36 cellular contexts compared by ENCODE assay signal in the genomic region with DNA sequence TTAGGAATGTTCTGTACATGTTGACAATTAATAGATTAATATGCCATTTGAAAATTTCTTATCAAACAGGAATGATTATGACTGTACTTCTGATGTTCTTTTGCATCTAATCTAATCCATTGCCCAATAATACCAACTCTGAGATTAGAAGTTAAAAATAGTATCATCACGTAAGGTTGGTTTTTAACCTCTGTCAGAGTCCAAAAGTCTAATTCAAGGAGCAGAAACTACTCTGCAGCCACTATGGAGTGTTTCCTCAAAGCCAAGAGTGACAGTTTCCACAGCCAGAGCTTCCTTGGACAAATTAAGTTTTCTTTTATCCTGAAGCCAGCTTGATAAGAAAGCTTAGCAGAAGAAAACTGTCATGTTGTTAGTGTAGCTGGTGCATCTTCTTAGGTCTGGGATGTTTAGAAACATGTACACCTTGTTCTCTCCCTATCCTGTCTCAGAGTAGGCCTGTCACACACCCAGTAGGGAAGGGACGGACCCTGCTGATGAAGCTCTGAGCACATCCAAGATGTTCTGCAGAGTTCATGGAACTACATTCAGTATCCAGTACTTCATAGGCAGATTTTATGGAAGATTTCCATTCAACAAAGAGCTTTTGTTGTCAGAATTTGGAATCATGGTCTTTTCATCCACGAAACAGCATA.
"Had no signal": no experiment of that assay in that cellular context is flagged by ENCODE, and none has a peak within 500 bp of the region (broad histone marks: within the 10 kb centered on the region; RNA-seq: fewer than 3 reads in every experiment).

No MANE protein-coding gene starts in this region.

- H3K4me3 ChIP-seq: esophagus squamous epithelium had no signal

- H3K27ac ChIP-seq: brain microvascular endothelial cell, epithelial cell of prostate, esophagus squamous epithelium, WERI-Rb-1 had no signal

- H3K4me1 ChIP-seq: esophagus squamous epithelium had no signal

- H3K27me3 Mint-ChIP-seq: activated B cell treated with CpG ODN at 0.5 μM for 24 hours; activated CD4-positive, alpha-beta memory T cell treated with anti-CD3 and anti-CD28 coated beads for 36 hours; activated CD4-positive, alpha-beta T cell treated with anti-CD3 and anti-CD28 coated beads for 36 hours; activated CD4-positive, alpha-beta T cell treated with anti-CD3 and anti-CD28 coated beads, Interleukin-2, amount 10 ng/mL, durations not matched to agents 24 days and 14 days; activated CD8-positive, alpha-beta memory T cell treated with anti-CD3 and anti-CD28 coated beads, Interleukin-2, amount 10 ng/mL, durations not matched to agents 7 days and 5 days; activated naive CD4-positive, alpha-beta T cell treated with anti-CD3 and anti-CD28 coated beads, Interleukin-2, amount 50 U/mL, for 24 hours; central memory CD8-positive, alpha-beta T cell; T-cell had no signal

- H3K4me3 Mint-ChIP-seq: activated B cell treated with CpG ODN at 0.5 μM for 24 hours; activated CD4-positive, alpha-beta memory T cell treated with anti-CD3 and anti-CD28 coated beads for 36 hours; activated CD4-positive, alpha-beta T cell treated with anti-CD3 and anti-CD28 coated beads for 36 hours; activated CD4-positive, alpha-beta T cell treated with anti-CD3 and anti-CD28 coated beads, Interleukin-2, amount 10 ng/mL, durations not matched to agents 24 days and 14 days; activated CD8-positive, alpha-beta memory T cell treated with anti-CD3 and anti-CD28 coated beads, Interleukin-2, amount 10 ng/mL, durations not matched to agents 7 days and 5 days; activated CD8-positive, alpha-beta T cell treated with anti-CD3 and anti-CD28 coated beads, Interleukin-2, amount 10 ng/mL, durations not matched to agents 7 days and 5 days; activated naive CD4-positive, alpha-beta T cell treated with anti-CD3 and anti-CD28 coated beads for 36 hours; activated naive CD4-positive, alpha-beta T cell treated with anti-CD3 and anti-CD28 coated beads, Interleukin-2, amount 50 U/mL, for 24 hours; activated T-helper 1 cell treated with anti-CD3 and anti-CD28 coated beads, Interleukin-12 subunit alpha, Interleukin-12 subunit beta, Interleukin-2, Interleukin-4 antibody, amounts not matched to agents 30 ng/mL and 10 ng/mL and 1 ng/mL, durations not matched to agents 14 hours and 24 hours and 36 hours; central memory CD8-positive, alpha-beta T cell; T-cell; T-helper 1 cell treated with Interleukin-12 subunit alpha and Interleukin-12 subunit beta and Interleukin-4 antibody, amounts not matched to agents 30 μg/mL and 1 μg/mL, for 36 hours; T-helper 2 cell treated with Interferon-gamma antibody and Interleukin-4, amounts not matched to agents 5 μg/mL and 100 μg/mL, for 36 hours had no signal

- H3K4me1 Mint-ChIP-seq: activated B cell treated with CpG ODN at 0.5 μM for 24 hours; activated CD4-positive, alpha-beta T cell treated with anti-CD3 and anti-CD28 coated beads for 36 hours; activated CD4-positive, alpha-beta T cell treated with anti-CD3 and anti-CD28 coated beads, Interleukin-2, amount 10 ng/mL, durations not matched to agents 24 days and 14 days; activated CD8-positive, alpha-beta memory T cell treated with anti-CD3 and anti-CD28 coated beads, Interleukin-2, amount 10 ng/mL, durations not matched to agents 7 days and 5 days; activated naive CD4-positive, alpha-beta T cell treated with anti-CD3 and anti-CD28 coated beads, Interleukin-2, amount 50 U/mL, for 24 hours; central memory CD8-positive, alpha-beta T cell; T-cell had no signal

- H3K36me3 ChIP-seq: brain microvascular endothelial cell, esophagus squamous epithelium, WERI-Rb-1 had no signal

- DNase-seq: activated B cell treated with CpG ODN at 0.5 μM for 24 hours; activated CD4-positive, alpha-beta memory T cell treated with anti-CD3 and anti-CD28 coated beads for 36 hours; activated CD4-positive, alpha-beta T cell treated with anti-CD3 and anti-CD28 coated beads for 36 hours; activated CD4-positive, alpha-beta T cell treated with anti-CD3 and anti-CD28 coated beads, Interleukin-2, amount 10 ng/mL, durations not matched to agents 24 days and 14 days; activated CD4-positive, CD25-positive, alpha-beta regulatory T cell treated with anti-CD3 and anti-CD28 coated beads, Interleukin-2, amount 50 U/mL, for 72 hours; activated CD8-positive, alpha-beta memory T cell treated with anti-CD3 and anti-CD28 coated beads, Interleukin-2, amount 10 ng/mL, durations not matched to agents 7 days and 5 days; activated CD8-positive, alpha-beta memory T cell treated with anti-CD3 and anti-CD28 coated beads, Interleukin-2, amount 50 U/mL, for 4 hours; activated CD8-positive, alpha-beta T cell treated with anti-CD3 and anti-CD28 coated beads, Interleukin-2, amount 10 ng/mL, durations not matched to agents 7 days and 5 days; activated effector memory CD4-positive, alpha-beta T cell treated with anti-CD3 and anti-CD28 coated beads, Interleukin-2, amount 50 U/mL, for 16 hours; activated naive CD4-positive, alpha-beta T cell treated with anti-CD3 and anti-CD28 coated beads for 36 hours; activated T-cell treated with anti-CD3 and anti-CD28 coated beads, Interleukin-2, amount 50 U/mL, for 1 hour; activated T-cell treated with anti-CD3 and anti-CD28 coated beads, Interleukin-2, amount 50 U/mL, for 48 hours; amniotic stem cell; anterior cingulate cortex; brain microvascular endothelial cell; cortex of kidney; dermis blood vessel endothelial cell; effector CD8-positive, alpha-beta T cell; esophagus squamous epithelium; head of caudate nucleus; SW 1271; T-cell; T1000; WERI-Rb-1 had no signal

- ATAC-seq: activated CD4-positive, alpha-beta T cell treated with anti-CD3 and anti-CD28 coated beads for 36 hours; activated CD8-positive, alpha-beta memory T cell treated with anti-CD3 and anti-CD28 coated beads, Interleukin-2, amount 10 ng/mL, durations not matched to agents 7 days and 5 days; activated CD8-positive, alpha-beta T cell treated with anti-CD3 and anti-CD28 coated beads, Interleukin-2, amount 10 ng/mL, durations not matched to agents 7 days and 5 days; T-cell had no signal

- H3K27me3 ChIP-seq: brain microvascular endothelial cell, esophagus squamous epithelium had no signal

- FAIRE-seq: astrocyte, bronchial epithelial cell, endometrium, endothelial cell of umbilical vein, frontal cortex had no signal

- H3K9me3 Mint-ChIP-seq: central memory CD8-positive, alpha-beta T cell had no signal

- H3K27ac Mint-ChIP-seq: activated B cell treated with CpG ODN at 0.5 μM for 24 hours; activated CD4-positive, alpha-beta memory T cell treated with anti-CD3 and anti-CD28 coated beads for 36 hours; activated CD4-positive, alpha-beta T cell treated with anti-CD3 and anti-CD28 coated beads for 36 hours; activated CD4-positive, alpha-beta T cell treated with anti-CD3 and anti-CD28 coated beads, Interleukin-2, amount 10 ng/mL, durations not matched to agents 24 days and 14 days; activated CD8-positive, alpha-beta memory T cell treated with anti-CD3 and anti-CD28 coated beads, Interleukin-2, amount 10 ng/mL, durations not matched to agents 7 days and 5 days; activated CD8-positive, alpha-beta T cell treated with anti-CD3 and anti-CD28 coated beads, Interleukin-2, amount 10 ng/mL, durations not matched to agents 7 days and 5 days; activated naive CD4-positive, alpha-beta T cell treated with anti-CD3 and anti-CD28 coated beads for 36 hours; activated naive CD4-positive, alpha-beta T cell treated with anti-CD3 and anti-CD28 coated beads, Interleukin-2, amount 50 U/mL, for 24 hours; activated T-helper 1 cell treated with anti-CD3 and anti-CD28 coated beads, Interleukin-12 subunit alpha, Interleukin-12 subunit beta, Interleukin-2, Interleukin-4 antibody, amounts not matched to agents 30 ng/mL and 10 ng/mL and 1 ng/mL, durations not matched to agents 14 hours and 24 hours and 36 hours; activated T-helper 2 cell treated with anti-CD3 and anti-CD28 coated beads, Interferon-gamma antibody, Interleukin-2, Interleukin-4, amounts not matched to agents 10 μg/mL and 5 μg/mL and 100 μg/mL, durations not matched to agents 14 hours and 24 hours and 36 hours; T-cell; T-helper 1 cell treated with Interleukin-12 subunit alpha and Interleukin-12 subunit beta and Interleukin-4 antibody, amounts not matched to agents 30 μg/mL and 1 μg/mL, for 36 hours; T-helper 2 cell treated with Interferon-gamma antibody and Interleukin-4, amounts not matched to agents 5 μg/mL and 100 μg/mL, for 36 hours had no signal
